ENCODE assay signal across 16 cellular contexts in the genomic region with DNA sequence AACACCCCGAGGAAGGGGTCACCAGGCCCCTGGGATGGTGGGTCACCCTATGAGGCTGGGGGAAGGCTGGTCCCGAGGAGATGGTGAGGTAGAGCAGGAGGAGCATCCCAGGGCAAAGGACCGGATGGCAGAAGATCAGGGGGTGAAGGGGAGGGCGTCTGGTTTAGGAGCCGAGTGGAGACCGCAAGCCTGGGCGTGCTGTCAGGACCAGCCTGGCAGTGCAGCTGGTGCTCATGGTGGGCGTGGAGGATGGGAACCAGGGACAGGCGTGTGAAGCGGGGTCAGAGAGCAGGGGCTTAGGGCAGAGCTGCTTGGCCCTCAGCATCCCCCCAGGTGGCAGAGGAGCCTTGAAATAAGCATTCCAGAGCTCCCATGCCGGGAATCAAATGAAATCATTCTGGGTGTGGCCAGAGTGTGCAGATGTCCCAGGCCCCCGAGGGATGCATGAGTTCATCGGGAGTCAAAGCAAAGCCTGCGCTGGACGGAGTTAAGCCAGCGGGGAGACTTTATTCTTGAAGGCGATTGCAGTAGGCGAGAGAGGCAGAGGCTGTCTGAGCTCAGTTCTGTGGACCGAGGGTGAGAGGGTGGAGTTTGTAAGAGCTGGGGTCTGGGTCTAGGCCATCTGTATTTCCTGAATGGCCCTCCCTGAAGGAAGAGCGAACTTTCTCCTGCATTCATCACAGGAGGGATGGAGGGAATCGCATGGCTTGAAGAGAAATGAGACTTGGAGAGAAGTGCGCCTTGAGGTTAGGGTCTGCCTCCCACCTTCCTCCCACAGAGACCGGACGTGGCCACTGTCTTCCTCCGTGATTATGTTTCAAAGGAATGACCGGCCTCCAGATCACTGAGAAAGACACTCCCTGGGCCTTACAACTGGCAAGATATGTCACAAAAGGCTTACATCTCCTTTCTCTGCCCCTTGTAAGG. TPM values are rescaled to one million over a fixed set of nuclear protein-coding genes. Genes with fewer than 3 reads are reported as not detected.
DNase-seq lines count a peak whose midpoint lies in the region; ATAC-seq and TF ChIP-seq lines count a peak whose summit lies in the region.
"Had no signal": no experiment of that assay in that cellular context is flagged by ENCODE, and none has a peak within 500 bp of the region (broad histone marks: within the 10 kb centered on the region; RNA-seq: fewer than 3 reads in every experiment).

No MANE protein-coding gene starts in this region.

- H3K27me3 Mint-ChIP-seq in nephron progenitor cell (ENCODE audit: low read depth, poor library complexity): peaks cover 8% of the 10 kb centered on the region

- DNase-seq in Right ventricle myocardium inferior (ENCODE audit: missing footprints) (peak; percentile 81), cardiac septum (ENCODE audit: low spot score) (no peak), fibroblast of the aortic adventitia (ENCODE audit: low read depth) (peak; percentile 79), nephron progenitor cell (no peak), NCI-H526 treated with DMSO at 0.1 percent for 48 hours (lab: John Stamatoyannopoulos, UW) (no peak), glomerular visceral epithelial cell (ENCODE audit: extremely low spot score) (no peak), H4 (ENCODE audit: low spot score) (no peak)
- no peak for DNase-seq in stimulated activated CD4-positive, alpha-beta T cell treated with anti-CD3 and anti-CD28 coated beads, Interleukin-4, amount 100 ng/mL, for 4 hours
- DNase-seq: activated CD4-positive, alpha-beta T cell treated with anti-CD3 and anti-CD28 coated beads, Interleukin-2, amount 50 U/mL, for 1 hour; DND-41; T-helper 17 cell; transverse colon had no signal

- no peak overlapping the region for H3K4me3 Mint-ChIP-seq in nephron progenitor cell
- H3K4me3 Mint-ChIP-seq: T-helper 17 cell had no signal

- H3K4me3 ChIP-seq in fibroblast of the aortic adventitia (ENCODE audit: low read depth, low read length): no peak overlapping the region
- H3K4me3 ChIP-seq: A549, transverse colon had no signal

- TF ChIP-seq CTCF in fibroblast of the aortic adventitia (IDR thresholded peaks at IDR 0.05; ENCODE audit: insufficient read depth, low read length): no peak
- no peak for TF ChIP-seq CTCF in nephron progenitor cell (IDR thresholded peaks at IDR 0.05)

- intact Hi-C loops in Right ventricle myocardium inferior (cut with DNase I) (no loop called here), cardiac septum (cut with DNase I) (no loop called here)

- peak; percentile 93 for ATAC-seq in Right ventricle myocardium inferior
- ATAC-seq: A549, HCT116, Panc1, T-helper 17 cell had no signal

- peaks cover 80% of the 10 kb centered on the region for H3K4me1 Mint-ChIP-seq in nephron progenitor cell

- peak overlapping the region; percentile 92 for H3K27ac Mint-ChIP-seq in nephron progenitor cell
- H3K27ac Mint-ChIP-seq: activated T-helper 2 cell treated with anti-CD3 and anti-CD28 coated beads, Interferon-gamma antibody, Interleukin-2, Interleukin-4, amounts not matched to agents 10 μg/mL and 5 μg/mL and 100 μg/mL, durations not matched to agents 14 hours and 24 hours and 36 hours; T-helper 17 cell had no signal

- H3K9me3 Mint-ChIP-seq in nephron progenitor cell: no peaks in the 10 kb centered on the region
- H3K9me3 Mint-ChIP-seq: activated T-helper 2 cell treated with anti-CD3 and anti-CD28 coated beads, Interferon-gamma antibody, Interleukin-2, Interleukin-4, amounts not matched to agents 10 μg/mL and 5 μg/mL and 100 μg/mL, durations not matched to agents 14 hours and 24 hours and 36 hours had no signal

- H3K36me3 Mint-ChIP-seq in nephron progenitor cell (ENCODE audit: low read depth): no peaks in the 10 kb centered on the region

RNA-seq across cellular contexts. Expression of gene MBP, which starts 33.2 kb away (rescaled TPM):
- total RNA-seq in Right ventricle myocardium inferior (34.9 TPM), cardiac septum (37.7 TPM), fibroblast of the aortic adventitia (ENCODE audit: low replicate concordance) (25.8 and 54.1 TPM in 2 replicates)
- total RNA-seq in H4 (2014; rRNA removed; shearing (Covaris generic)): 0.35 TPM in 1 of 2 replicates, not detected in the other

Comparison
In these comparisons a context has a peak if more than half of its experiments do, and no peak if none do; other contexts are left out.
1. DNase-seq: peak in Right ventricle myocardium inferior (single experiment) and fibroblast of the aortic adventitia (single experiment); none in cardiac septum (single experiment), nephron progenitor cell (single experiment), stimulated activated CD4-positive, alpha-beta T cell treated with anti-CD3 and anti-CD28 coated beads, Interleukin-4, amount 100 ng/mL, for 4 hours (0 of 2), NCI-H526 treated with DMSO at 0.1 percent for 48 hours (single experiment), glomerular visceral epithelial cell (single experiment) and H4 (single experiment).
2. RNA of gene MBP, which starts 33.2 kb away (total RNA-seq): 37.7 TPM in cardiac septum (single experiment), 34.9 TPM in Right ventricle myocardium inferior (single experiment) and 25.8 to 54.1 TPM in fibroblast of the aortic adventitia; 0.35 TPM in H4; every median in the first group is over 10 times any median in the second.